In the genomic region with DNA sequence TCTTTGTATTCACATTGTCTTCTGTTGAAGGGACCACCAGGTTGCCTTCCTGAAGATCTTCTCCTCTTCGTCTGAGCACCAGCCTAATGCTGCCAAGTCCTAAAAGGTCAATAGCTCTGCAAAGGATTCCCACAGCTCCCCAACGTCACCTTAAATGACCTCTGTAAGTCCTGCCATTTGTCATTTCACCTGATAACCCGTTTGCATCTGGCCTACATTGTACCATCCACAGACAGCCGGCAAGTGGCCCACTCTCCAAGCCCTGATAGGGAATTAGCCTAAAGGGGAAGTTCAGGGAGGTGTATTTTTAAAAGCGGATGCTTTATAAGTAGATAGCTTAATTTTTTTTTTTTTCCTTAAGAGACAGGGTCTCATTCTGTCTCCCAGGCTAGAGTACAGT, we compare ENCODE assay signal across 17 cellular contexts.
DNase-seq lines count a peak whose midpoint lies in the region; ATAC-seq and TF ChIP-seq lines count a peak whose summit lies in the region.
"Had no signal": no experiment of that assay in that cellular context is flagged by ENCODE, and none has a peak within 500 bp of the region (broad histone marks: within the 10 kb centered on the region; RNA-seq: fewer than 3 reads in every experiment).

No MANE protein-coding gene starts in this region.

- H3K79me2 ChIP-seq in H9 (ENCODE audit: insufficient read depth, low read length), result no peaks in the 10 kb centered on the region

- H3K4me1 ChIP-seq in H9 (ENCODE audit: insufficient read depth, low read length), result no peaks in the 10 kb centered on the region

- no peak overlapping the region for H3K4me3 Mint-ChIP-seq in activated naive CD4-positive, alpha-beta T cell treated with anti-CD3 and anti-CD28 coated beads, Interleukin-2, amount 50 U/mL, for 24 hours
- no peak overlapping the region for H3K4me3 Mint-ChIP-seq in H9
- H3K4me3 Mint-ChIP-seq in activated CD8-positive, alpha-beta T cell treated with anti-CD3 and anti-CD28 coated beads for 36 hours, result no peak overlapping the region
- no peak overlapping the region for H3K4me3 Mint-ChIP-seq in stimulated activated memory B cell treated with anti-CD40 and anti-IgM and Interleukin-4, amounts not matched to agents 10 μg/mL and 1 μg/mL and 100 μg/mL, for 72 hours

- H4K20me1 ChIP-seq in H9 (ENCODE audit: control insufficient read depth, insufficient read depth, insufficient read length), result no peaks in the 10 kb centered on the region

- H2BK20ac ChIP-seq in H9 (ENCODE audit: low read depth, low read length, poor library complexity, severe bottlenecking), result no peak overlapping the region

- no peak overlapping the region for H2BK15ac ChIP-seq in H9 (ENCODE audit: low read depth, low read length)

- H3K36me3 Mint-ChIP-seq in activated naive CD4-positive, alpha-beta T cell treated with anti-CD3 and anti-CD28 coated beads, Interleukin-2, amount 50 U/mL, for 24 hours, result peaks cover 12% of the 10 kb centered on the region
- H3K36me3 Mint-ChIP-seq in H9 (ENCODE audit: insufficient read depth in 1 of 3, low read depth in 3 of 3), result peaks cover 50 to 91% (median 78%) of the 10 kb centered on the region in 3 experiments
- H3K36me3 Mint-ChIP-seq in activated CD8-positive, alpha-beta T cell treated with anti-CD3 and anti-CD28 coated beads for 36 hours (ENCODE audit: low read depth), result peaks cover 28% of the 10 kb centered on the region
- peaks cover 40% of the 10 kb centered on the region for H3K36me3 Mint-ChIP-seq in stimulated activated memory B cell treated with anti-CD40 and anti-IgM and Interleukin-4, amounts not matched to agents 10 μg/mL and 1 μg/mL and 100 μg/mL, for 72 hours

- H3K23ac ChIP-seq in H9 (ENCODE audit: insufficient read length, low read depth, low read length), result no peak overlapping the region

- no peaks in the 10 kb centered on the region for H3K9me3 Mint-ChIP-seq in activated naive CD4-positive, alpha-beta T cell treated with anti-CD3 and anti-CD28 coated beads, Interleukin-2, amount 50 U/mL, for 24 hours
- no peaks in the 10 kb centered on the region for H3K9me3 Mint-ChIP-seq in H9
- no peaks in the 10 kb centered on the region for H3K9me3 Mint-ChIP-seq in activated CD8-positive, alpha-beta T cell treated with anti-CD3 and anti-CD28 coated beads for 36 hours
- no peaks in the 10 kb centered on the region for H3K9me3 Mint-ChIP-seq in stimulated activated memory B cell treated with anti-CD40 and anti-IgM and Interleukin-4, amounts not matched to agents 10 μg/mL and 1 μg/mL and 100 μg/mL, for 72 hours

- no peak overlapping the region for H3T11ph ChIP-seq in H9 (ENCODE audit: low read length)

- POLR2A ChIA-PET in activated CD8-positive, alpha-beta T cell treated with anti-CD3 and anti-CD28 coated beads for 36 hours (lab: Charles Lee), result no interaction called here

- intact Hi-C loops in activated CD8-positive, alpha-beta T cell treated with anti-CD3 and anti-CD28 coated beads for 36 hours (cut with micrococcal nuclease), result no loop called here
- intact Hi-C loops in left ventricle myocardium superior (cut with micrococcal nuclease), result no loop called here

- no peak overlapping the region for H3K56ac ChIP-seq in H9 (ENCODE audit: insufficient read length, low read depth, low read length)

- no peak overlapping the region for H2BK5ac ChIP-seq in H9 (ENCODE audit: insufficient read length, low read length)

- no peak overlapping the region for H3K14ac ChIP-seq in H9 (ENCODE audit: insufficient read depth, low read length)

- H4K91ac ChIP-seq in H9 (ENCODE audit: insufficient read length, low read depth, low read length), result no peak overlapping the region

- no peak overlapping the region for H2BK12ac ChIP-seq in H9 (ENCODE audit: insufficient read length, low read depth, low read length)

- no peak overlapping the region for H4K5ac ChIP-seq in H9 (ENCODE audit: insufficient read length, low read depth, low read length)

- CTCF ChIA-PET in activated CD8-positive, alpha-beta T cell treated with anti-CD3 and anti-CD28 coated beads for 36 hours (lab: Charles Lee), result interaction anchor here (1.4 to 3.5 kb wide), 3 partner anchors 9 to 156 kb away, joined by 5 to 18 read pairs (median 15); no protein-coding TSS in a partner anchor

- H4K8ac ChIP-seq in H9 (replicated peaks; ENCODE audit: insufficient read length, low read depth, low read length), result no peak overlapping the region

- no peak overlapping the region for H3K4ac ChIP-seq in H9 (ENCODE audit: low read depth, low read length)

- H3K23me2 ChIP-seq in H9 (ENCODE audit: insufficient read length, low read depth, low read length, poor library complexity, severe bottlenecking), result no peaks in the 10 kb centered on the region

- no peak for DNase-seq in activated naive CD4-positive, alpha-beta T cell treated with Interleukin-2 at 50 U/mL for 16 hours
- DNase-seq in H9 (no peak), left ventricle myocardium superior (peak; percentile 60), middle frontal gyrus (ENCODE audit: extremely low spot score, low spot score) (no peak)
- DNase-seq in activated CD8-positive, alpha-beta T cell treated with anti-CD3 and anti-CD28 coated beads for 36 hours, result no peak
- DNase-seq: Caco-2; H7; MV-4-11; NCI-H1417 treated with DMSO at 0.1 percent for 48 hours; NCI-H2081; NCI-H524; NK-92 treated with Interleukin-12 subunit alpha and Interleukin-12 subunit beta, amount 100 ng/mL, for 24 hours; OCI-M1 had no signal

- no peak for ATAC-seq in activated CD8-positive, alpha-beta T cell treated with anti-CD3 and anti-CD28 coated beads for 36 hours
- ATAC-seq in left ventricle myocardium superior, result peak; percentile 91
- no peak for ATAC-seq in GM19463 (IDR thresholded peaks at IDR 0.05; ENCODE audit: unreplicated experiment)
- no peak for ATAC-seq in stimulated activated memory B cell treated with anti-CD40 and anti-IgM and Interleukin-4, amounts not matched to agents 10 μg/mL and 1 μg/mL and 100 μg/mL, for 72 hours

- no peak for TF ChIP-seq CTCF in H9 (conservative IDR thresholded peaks at IDR 0.05)
- TF ChIP-seq CTCF in activated CD8-positive, alpha-beta T cell treated with anti-CD3 and anti-CD28 coated beads for 36 hours (IDR thresholded peaks at IDR 0.05), result no peak

- H2AK5ac ChIP-seq in H9 (ENCODE audit: insufficient read length, low read length), result no peak overlapping the region

- H3K4me2 ChIP-seq in H9 (ENCODE audit: insufficient read depth, insufficient read length, low read length), result no peak overlapping the region

- no peaks in the 10 kb centered on the region for H3K27me3 ChIP-seq in H9 (ENCODE audit: insufficient read depth, low read length)

- H3K9me3 ChIP-seq in H9 (ENCODE audit: control insufficient read depth, low read depth, low read length), result no peaks in the 10 kb centered on the region
- H3K9me3 ChIP-seq: Caco-2 had no signal

- H3K27ac ChIP-seq in H9 (ENCODE audit: insufficient read length, low read depth, low read length), result no peak overlapping the region
- H3K27ac ChIP-seq: C4-2B had no signal

- H3K27me3 Mint-ChIP-seq in activated naive CD4-positive, alpha-beta T cell treated with anti-CD3 and anti-CD28 coated beads, Interleukin-2, amount 50 U/mL, for 24 hours, result no peaks in the 10 kb centered on the region
- H3K27me3 Mint-ChIP-seq in H9 (ENCODE audit: low read depth), result no peaks in the 10 kb centered on the region; the same call in 1 of the 2 replicates
- H3K27me3 Mint-ChIP-seq in activated CD8-positive, alpha-beta T cell treated with anti-CD3 and anti-CD28 coated beads for 36 hours, result no peaks in the 10 kb centered on the region
- H3K27me3 Mint-ChIP-seq in stimulated activated memory B cell treated with anti-CD40 and anti-IgM and Interleukin-4, amounts not matched to agents 10 μg/mL and 1 μg/mL and 100 μg/mL, for 72 hours, result no peaks in the 10 kb centered on the region

- H2AFZ ChIP-seq in H9 (ENCODE audit: low read length), result no peak overlapping the region

- no peak overlapping the region for H2BK120ac ChIP-seq in H9 (ENCODE audit: low read depth, low read length, poor library complexity, severe bottlenecking)

- H3K18ac ChIP-seq in H9 (ENCODE audit: insufficient read length, low read depth, low read length), result no peak overlapping the region

- no CpG with 5 or more reads among the region's 5 CpGs for WGBS in H9 (ENCODE audit: extremely low coverage, insufficient read length, low lambda C conversion rate)

- peak overlapping the region; percentile 8 for H3K27ac Mint-ChIP-seq in activated naive CD4-positive, alpha-beta T cell treated with anti-CD3 and anti-CD28 coated beads, Interleukin-2, amount 50 U/mL, for 24 hours
- peak overlapping the region in 2 of 3 experiments; percentile 41 to 62; a peak in 4 of 7 replicates for H3K27ac Mint-ChIP-seq in H9
- peak overlapping the region; percentile 52 for H3K27ac Mint-ChIP-seq in activated CD8-positive, alpha-beta T cell treated with anti-CD3 and anti-CD28 coated beads for 36 hours
- H3K27ac Mint-ChIP-seq in stimulated activated memory B cell treated with anti-CD40 and anti-IgM and Interleukin-4, amounts not matched to agents 10 μg/mL and 1 μg/mL and 100 μg/mL, for 72 hours, result no peak overlapping the region

- H3K9ac ChIP-seq in H9 (ENCODE audit: extremely low read depth, insufficient read length, low read length), result no peak overlapping the region

- H3K4me1 Mint-ChIP-seq in activated naive CD4-positive, alpha-beta T cell treated with anti-CD3 and anti-CD28 coated beads, Interleukin-2, amount 50 U/mL, for 24 hours, result no peaks in the 10 kb centered on the region
- H3K4me1 Mint-ChIP-seq in H9, result peaks cover 9 to 25% of the 10 kb centered on the region in 2 experiments
- H3K4me1 Mint-ChIP-seq in activated CD8-positive, alpha-beta T cell treated with anti-CD3 and anti-CD28 coated beads for 36 hours (ENCODE audit: low read depth), result peaks cover 2% of the 10 kb centered on the region
- H3K4me1 Mint-ChIP-seq in stimulated activated memory B cell treated with anti-CD40 and anti-IgM and Interleukin-4, amounts not matched to agents 10 μg/mL and 1 μg/mL and 100 μg/mL, for 72 hours, result peaks cover 5% of the 10 kb centered on the region

- no peaks in the 10 kb centered on the region for H3K79me1 ChIP-seq in H9 (ENCODE audit: insufficient read depth, low read depth, low read length, poor library complexity, severe bottlenecking)
